ENCODE assay signal across 1 cellular context in the genomic region with DNA sequence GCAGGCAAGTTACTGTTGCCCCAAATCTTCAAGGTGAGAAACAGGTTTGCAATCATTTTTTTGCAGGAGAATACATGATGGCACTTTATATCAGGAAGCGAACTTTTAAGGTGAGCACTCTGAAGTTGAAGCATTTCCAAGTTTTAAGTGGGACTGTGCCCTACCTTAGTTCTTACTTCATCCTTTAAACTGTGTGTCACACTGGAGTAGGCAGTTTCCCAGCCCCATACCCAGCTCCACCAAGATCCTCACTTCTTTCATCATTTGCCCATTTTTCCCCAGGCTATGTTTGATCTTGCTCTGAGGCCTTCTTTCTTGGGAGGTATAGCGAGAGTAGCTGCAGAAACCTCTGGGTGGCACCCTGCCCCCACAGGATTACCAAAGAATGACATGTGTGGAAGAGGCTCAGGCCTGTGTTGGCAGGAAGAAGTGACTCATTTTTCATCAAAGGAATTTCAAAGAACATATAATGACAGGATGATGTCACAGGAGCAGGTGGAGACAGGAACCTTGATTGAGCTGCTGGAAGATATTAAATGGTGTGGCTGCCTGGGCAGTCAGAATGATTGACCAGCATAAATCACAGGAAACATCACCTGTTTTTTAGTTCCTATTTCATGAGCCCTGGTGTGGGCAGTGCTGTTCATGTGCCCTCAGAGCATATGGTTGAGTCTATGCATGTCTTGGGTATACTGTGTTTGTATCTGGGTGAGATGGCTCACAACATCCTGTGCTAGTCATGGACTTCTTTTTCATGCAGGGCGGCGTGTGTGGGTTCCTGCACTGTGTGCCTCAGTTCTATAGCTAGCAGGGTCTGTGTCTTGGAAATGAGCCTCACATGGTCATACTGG.
TF ChIP-seq lines count a peak whose summit lies in the region.

No MANE protein-coding gene starts in this region.

TF ChIP-seq in K562, 482 proteins besides CTCF, POLR2A, EP300 and RAD21 (continued from another document and continues in another):
- TF ChIP-seq, protein P1, sequence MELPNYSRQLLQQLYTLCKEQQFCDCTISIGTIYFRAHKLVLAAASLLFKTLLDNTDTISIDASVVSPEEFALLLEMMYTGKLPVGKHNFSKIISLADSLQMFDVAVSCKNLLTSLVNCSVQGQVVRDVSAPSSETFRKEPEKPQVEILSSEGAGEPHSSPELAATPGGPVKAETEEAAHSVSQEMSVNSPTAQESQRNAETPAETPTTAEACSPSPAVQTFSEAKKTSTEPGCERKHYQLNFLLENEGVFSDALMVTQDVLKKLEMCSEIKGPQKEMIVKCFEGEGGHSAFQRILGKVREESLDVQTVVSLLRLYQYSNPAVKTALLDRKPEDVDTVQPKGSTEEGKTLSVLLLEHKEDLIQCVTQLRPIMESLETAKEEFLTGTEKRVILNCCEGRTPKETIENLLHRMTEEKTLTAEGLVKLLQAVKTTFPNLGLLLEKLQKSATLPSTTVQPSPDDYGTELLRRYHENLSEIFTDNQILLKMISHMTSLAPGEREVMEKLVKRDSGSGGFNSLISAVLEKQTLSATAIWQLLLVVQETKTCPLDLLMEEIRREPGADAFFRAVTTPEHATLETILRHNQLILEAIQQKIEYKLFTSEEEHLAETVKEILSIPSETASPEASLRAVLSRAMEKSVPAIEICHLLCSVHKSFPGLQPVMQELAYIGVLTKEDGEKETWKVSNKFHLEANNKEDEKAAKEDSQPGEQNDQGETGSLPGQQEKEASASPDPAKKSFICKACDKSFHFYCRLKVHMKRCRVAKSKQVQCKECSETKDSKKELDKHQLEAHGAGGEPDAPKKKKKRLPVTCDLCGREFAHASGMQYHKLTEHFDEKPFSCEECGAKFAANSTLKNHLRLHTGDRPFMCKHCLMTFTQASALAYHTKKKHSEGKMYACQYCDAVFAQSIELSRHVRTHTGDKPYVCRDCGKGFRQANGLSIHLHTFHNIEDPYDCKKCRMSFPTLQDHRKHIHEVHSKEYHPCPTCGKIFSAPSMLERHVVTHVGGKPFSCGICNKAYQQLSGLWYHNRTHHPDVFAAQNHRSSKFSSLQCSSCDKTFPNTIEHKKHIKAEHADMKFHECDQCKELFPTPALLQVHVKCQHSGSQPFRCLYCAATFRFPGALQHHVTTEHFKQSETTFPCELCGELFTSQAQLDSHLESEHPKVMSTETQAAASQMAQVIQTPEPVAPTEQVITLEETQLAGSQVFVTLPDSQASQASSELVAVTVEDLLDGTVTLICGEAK (IDR thresholded peaks at IDR 0.05): no peak
- TF ChIP-seq, protein P1 (CRISPR knock-in tag; IDR thresholded peaks at IDR 0.05): no peak
- TF ChIP-seq MYC (IDR thresholded peaks at IDR 0.05; ENCODE audit: low read depth, low read length): peak; percentile 65
- TF ChIP-seq MYC (CRISPR knock-in tag; IDR thresholded peaks at IDR 0.05; ENCODE audit: borderline replicate concordance, low read depth): no peak
- no peak for TF ChIP-seq WHSC1 (IDR thresholded peaks at IDR 0.05; ENCODE audit: low read length)
- TF ChIP-seq, protein P2, sequence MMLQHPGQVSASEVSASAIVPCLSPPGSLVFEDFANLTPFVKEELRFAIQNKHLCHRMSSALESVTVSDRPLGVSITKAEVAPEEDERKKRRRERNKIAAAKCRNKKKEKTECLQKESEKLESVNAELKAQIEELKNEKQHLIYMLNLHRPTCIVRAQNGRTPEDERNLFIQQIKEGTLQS (IDR thresholded peaks at IDR 0.05): peak; percentile 98
- TF ChIP-seq, protein P2 (CRISPR knock-in tag; conservative IDR thresholded peaks at IDR 0.05): peak; percentile 93
- peak; percentile 65; the same call in 1 of the 2 replicates for TF ChIP-seq TEAD4 (IDR thresholded peaks at IDR 0.05; ENCODE audit: low read length)
- TF ChIP-seq TEAD4 (CRISPR knock-in tag; IDR thresholded peaks at IDR 0.05; ENCODE audit: borderline replicate concordance): no peak
- peak; percentile 88 for TF ChIP-seq ATF7 (IDR thresholded peaks at IDR 0.05)
- peak; percentile 73 for TF ChIP-seq SMARCA4 (IDR thresholded peaks at IDR 0.05)
- TF ChIP-seq ZNF668 (CRISPR knock-in tag; IDR thresholded peaks at IDR 0.05): no peak
- TF ChIP-seq DMBX1 (CRISPR knock-in tag; IDR thresholded peaks at IDR 0.05; ENCODE audit: borderline replicate concordance): peak; percentile 53; the same call in 1 of the 2 replicates
- peak; percentile 55; the same call in 1 of the 2 replicates for TF ChIP-seq ELF2 (CRISPR knock-in tag; IDR thresholded peaks at IDR 0.05)
- no peak for TF ChIP-seq ZBTB5 (IDR thresholded peaks at IDR 0.05)
- TF ChIP-seq THRAP3 (IDR thresholded peaks at IDR 0.05; ENCODE audit: borderline replicate concordance): no peak
- TF ChIP-seq MAFK (IDR thresholded peaks at IDR 0.05; ENCODE audit: low read length): 0 out of 2 replicates have a peak, but pooled peaks have one; percentile 5
- no peak for TF ChIP-seq ZNF583 (CRISPR knock-in tag; IDR thresholded peaks at IDR 0.05)
- no peak for TF ChIP-seq E4F1 (CRISPR knock-in tag; IDR thresholded peaks at IDR 0.05; ENCODE audit: borderline replicate concordance)
- TF ChIP-seq ZEB2 (IDR thresholded peaks at IDR 0.05): peak; percentile 69; the same call in 1 of the 2 replicates
- TF ChIP-seq NFIC (IDR thresholded peaks at IDR 0.05): 0 out of 2 replicates have a peak, but pooled peaks have one; percentile 25
- TF ChIP-seq NR1H2 (CRISPR knock-in tag; IDR thresholded peaks at IDR 0.05): no peak
- TF ChIP-seq, protein P3, sequence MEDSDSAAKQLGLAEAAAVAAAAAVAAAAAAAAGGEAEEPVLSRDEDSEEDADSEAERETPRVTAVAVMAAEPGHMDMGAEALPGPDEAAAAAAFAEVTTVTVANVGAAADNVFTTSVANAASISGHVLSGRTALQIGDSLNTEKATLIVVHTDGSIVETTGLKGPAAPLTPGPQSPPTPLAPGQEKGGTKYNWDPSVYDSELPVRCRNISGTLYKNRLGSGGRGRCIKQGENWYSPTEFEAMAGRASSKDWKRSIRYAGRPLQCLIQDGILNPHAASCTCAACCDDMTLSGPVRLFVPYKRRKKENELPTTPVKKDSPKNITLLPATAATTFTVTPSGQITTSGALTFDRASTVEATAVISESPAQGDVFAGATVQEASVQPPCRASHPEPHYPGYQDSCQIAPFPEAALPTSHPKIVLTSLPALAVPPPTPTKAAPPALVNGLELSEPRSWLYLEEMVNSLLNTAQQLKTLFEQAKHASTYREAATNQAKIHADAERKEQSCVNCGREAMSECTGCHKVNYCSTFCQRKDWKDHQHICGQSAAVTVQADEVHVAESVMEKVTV (CRISPR knock-in tag; IDR thresholded peaks at IDR 0.05): peak; percentile 20; the same call in 1 of the 2 replicates
- 0 out of 2 replicates have a peak, but pooled peaks have one; percentile 32 for TF ChIP-seq NCOA6 (IDR thresholded peaks at IDR 0.05)
- peak in 1 of 2 experiments; percentile 29; a peak in 2 of 4 replicates for TF ChIP-seq HDAC1 (IDR thresholded peaks at IDR 0.05)
- peak in 1 of 2 experiments; percentile 42; a peak in 3 of 4 replicates for TF ChIP-seq MNT (conservative IDR thresholded peaks at IDR 0.05)
- peak; percentile 70 for TF ChIP-seq CTBP1 (IDR thresholded peaks at IDR 0.05; ENCODE audit: borderline replicate concordance)
- peak; percentile 63; the same call in 1 of the 2 replicates for TF ChIP-seq ARID3A (IDR thresholded peaks at IDR 0.05; ENCODE audit: borderline replicate concordance, low read depth, low read length)
- TF ChIP-seq HNRNPLL (IDR thresholded peaks at IDR 0.05; ENCODE audit: low read depth, low read length, poor library complexity, severe bottlenecking): no peak
- TF ChIP-seq HDAC2 (IDR thresholded peaks at IDR 0.05): peak; percentile 31; the same call in 1 of the 2 replicates
- no peak for TF ChIP-seq ZBTB8A (IDR thresholded peaks at IDR 0.05; ENCODE audit: partially characterized antibody)
- TF ChIP-seq NFATC3 (IDR thresholded peaks at IDR 0.05): peak; percentile 94
- TF ChIP-seq ZNF707 (CRISPR knock-in tag; conservative IDR thresholded peaks at IDR 0.05): no peak
- peak; percentile 80 for TF ChIP-seq ZNF766 (CRISPR knock-in tag; conservative IDR thresholded peaks at IDR 0.05)
- TF ChIP-seq PKNOX1 (IDR thresholded peaks at IDR 0.05): peak; percentile 86
